ENCODE assay signal across 1 cellular context in the genomic region with DNA sequence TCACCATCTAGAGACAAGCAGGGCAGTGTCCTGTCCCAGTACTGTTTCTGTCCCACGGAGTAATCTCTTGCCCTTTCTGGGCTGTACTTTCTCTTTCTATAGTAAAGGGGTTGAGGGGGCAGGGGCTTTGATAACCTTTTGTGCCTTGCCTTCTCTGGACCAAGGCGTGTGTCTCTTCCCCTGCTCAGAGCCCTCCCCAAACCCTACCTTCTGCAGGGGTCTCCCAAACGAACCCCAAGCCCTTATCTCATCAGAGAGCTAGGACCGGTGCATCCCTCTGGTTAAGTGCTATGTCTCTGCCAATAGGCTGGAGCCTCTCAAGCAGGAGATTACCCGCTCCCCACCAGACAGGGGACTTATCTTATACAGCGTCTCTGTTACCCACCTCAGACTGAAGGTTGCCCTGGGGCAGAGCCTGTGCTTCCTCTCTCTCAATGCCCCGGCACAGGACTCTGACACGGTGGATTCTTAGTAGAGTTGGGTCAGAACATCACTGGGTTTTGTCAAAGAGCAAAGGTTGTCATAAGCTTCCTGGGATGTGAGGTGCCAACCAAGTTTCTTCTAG.
TF ChIP-seq lines count a peak whose summit lies in the region.

No MANE protein-coding gene starts in this region.

TF ChIP-seq in K562, 482 proteins besides CTCF, POLR2A, EP300 and RAD21:
- TF ChIP-seq ZNF282 (CRISPR knock-in tag; IDR thresholded peaks at IDR 0.05) (no peak), NFYB (IDR thresholded peaks at IDR 0.05; ENCODE audit: extremely low read depth, insufficient read length) (no peak), NCOA2 (IDR thresholded peaks at IDR 0.05; ENCODE audit: partially characterized antibody in 2 of 2) (no peak), TEAD4 (IDR thresholded peaks at IDR 0.05; ENCODE audit: low read length) (no peak), TEAD4 (CRISPR knock-in tag; IDR thresholded peaks at IDR 0.05; ENCODE audit: borderline replicate concordance) (no peak), BCL6 (CRISPR knock-in tag; IDR thresholded peaks at IDR 0.05) (no peak)
- TF ChIP-seq, protein P1, sequence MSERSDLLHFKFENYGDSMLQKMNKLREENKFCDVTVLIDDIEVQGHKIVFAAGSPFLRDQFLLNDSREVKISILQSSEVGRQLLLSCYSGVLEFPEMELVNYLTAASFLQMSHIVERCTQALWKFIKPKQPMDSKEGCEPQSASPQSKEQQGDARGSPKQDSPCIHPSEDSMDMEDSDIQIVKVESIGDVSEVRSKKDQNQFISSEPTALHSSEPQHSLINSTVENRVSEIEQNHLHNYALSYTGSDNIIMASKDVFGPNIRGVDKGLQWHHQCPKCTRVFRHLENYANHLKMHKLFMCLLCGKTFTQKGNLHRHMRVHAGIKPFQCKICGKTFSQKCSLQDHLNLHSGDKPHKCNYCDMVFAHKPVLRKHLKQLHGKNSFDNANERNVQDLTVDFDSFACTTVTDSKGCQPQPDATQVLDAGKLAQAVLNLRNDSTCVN (CRISPR knock-in tag; IDR thresholded peaks at IDR 0.05) = no peak
- TF ChIP-seq, protein P2, sequence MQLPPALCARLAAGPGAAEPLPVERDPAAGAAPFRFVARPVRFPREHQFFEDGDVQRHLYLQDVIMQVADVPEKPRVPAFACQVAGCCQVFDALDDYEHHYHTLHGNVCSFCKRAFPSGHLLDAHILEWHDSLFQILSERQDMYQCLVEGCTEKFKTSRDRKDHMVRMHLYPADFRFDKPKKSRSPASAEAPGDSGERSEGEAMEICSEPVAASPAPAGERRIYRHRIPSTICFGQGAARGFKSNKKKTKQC (CRISPR knock-in tag; IDR thresholded peaks at IDR 0.05) = no peak
- TF ChIP-seq, protein P3, sequence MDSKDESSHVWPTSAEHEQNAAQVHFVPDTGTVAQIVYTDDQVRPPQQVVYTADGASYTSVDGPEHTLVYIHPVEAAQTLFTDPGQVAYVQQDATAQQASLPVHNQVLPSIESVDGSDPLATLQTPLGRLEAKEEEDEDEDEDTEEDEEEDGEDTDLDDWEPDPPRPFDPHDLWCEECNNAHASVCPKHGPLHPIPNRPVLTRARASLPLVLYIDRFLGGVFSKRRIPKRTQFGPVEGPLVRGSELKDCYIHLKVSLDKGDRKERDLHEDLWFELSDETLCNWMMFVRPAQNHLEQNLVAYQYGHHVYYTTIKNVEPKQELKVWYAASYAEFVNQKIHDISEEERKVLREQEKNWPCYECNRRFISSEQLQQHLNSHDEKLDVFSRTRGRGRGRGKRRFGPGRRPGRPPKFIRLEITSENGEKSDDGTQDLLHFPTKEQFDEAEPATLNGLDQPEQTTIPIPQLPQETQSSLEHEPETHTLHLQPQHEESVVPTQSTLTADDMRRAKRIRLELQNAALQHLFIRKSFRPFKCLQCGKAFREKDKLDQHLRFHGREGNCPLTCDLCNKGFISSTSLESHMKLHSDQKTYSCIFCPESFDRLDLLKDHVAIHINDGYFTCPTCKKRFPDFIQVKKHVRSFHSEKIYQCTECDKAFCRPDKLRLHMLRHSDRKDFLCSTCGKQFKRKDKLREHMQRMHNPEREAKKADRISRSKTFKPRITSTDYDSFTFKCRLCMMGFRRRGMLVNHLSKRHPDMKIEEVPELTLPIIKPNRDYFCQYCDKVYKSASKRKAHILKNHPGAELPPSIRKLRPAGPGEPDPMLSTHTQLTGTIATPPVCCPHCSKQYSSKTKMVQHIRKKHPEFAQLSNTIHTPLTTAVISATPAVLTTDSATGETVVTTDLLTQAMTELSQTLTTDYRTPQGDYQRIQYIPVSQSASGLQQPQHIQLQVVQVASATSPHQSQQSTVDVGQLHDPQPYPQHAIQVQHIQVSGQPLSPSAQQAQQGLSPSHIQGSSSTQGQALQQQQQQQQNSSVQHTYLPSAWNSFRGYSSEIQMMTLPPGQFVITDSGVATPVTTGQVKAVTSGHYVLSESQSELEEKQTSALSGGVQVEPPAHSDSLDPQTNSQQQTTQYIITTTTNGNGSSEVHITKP (IDR thresholded peaks at IDR 0.05; ENCODE audit: partially characterized antibody) = peak; percentile 89
